31 cellular contexts compared by ENCODE assay signal in genomic region chr1:54724771-54725170, GRCh38.
"Had no signal": no experiment of that assay in that cellular context is flagged by ENCODE, and none has a peak within 500 bp of the region (broad histone marks: within the 10 kb centered on the region; RNA-seq: fewer than 3 reads in every experiment).

No MANE protein-coding gene starts in this region.

- H3K4me1 Mint-ChIP-seq: naive B cell, nephron progenitor cell, neural crest cell had no signal

- H3K27ac Mint-ChIP-seq: natural killer cell treated with Interleukin-12 subunit alpha and Interleukin-12 subunit beta and Interleukin-15 and Interleukin-18, amount 100 ng/mL, for 72 hours; nephron progenitor cell; progenitor cell of endocrine pancreas; stimulated activated naive B cell treated with anti-CD40 and anti-IgM and Interleukin-4, amounts not matched to agents 10 μg/mL and 1 μg/mL and 100 μg/mL, for 72 hours had no signal

- H3K27me3 Mint-ChIP-seq: naive B cell; naive thymus-derived CD8-positive, alpha-beta T cell; natural killer cell treated with Interleukin-12 subunit alpha and Interleukin-12 subunit beta and Interleukin-15 and Interleukin-18, amount 100 ng/mL, for 72 hours; progenitor cell of endocrine pancreas; stimulated activated naive B cell treated with anti-CD40 and anti-IgM and Interleukin-4, amounts not matched to agents 10 μg/mL and 1 μg/mL and 100 μg/mL, for 72 hours; stimulated activated naive CD8-positive, alpha-beta T cell treated with anti-CD3 and anti-CD28 coated beads, Interleukin-15, Interleukin-2, amounts not matched to agents 100 ng/mL and 50 ng/mL, for 24 hours had no signal

- ATAC-seq: naive thymus-derived CD8-positive, alpha-beta T cell; natural killer cell treated with Interleukin-12 subunit alpha and Interleukin-12 subunit beta and Interleukin-15 and Interleukin-18, amount 100 ng/mL, for 72 hours; psoas muscle; right cardiac atrium; stimulated activated naive B cell treated with anti-CD40 and anti-IgM and Interleukin-4, amounts not matched to agents 10 μg/mL and 1 μg/mL and 100 μg/mL, for 72 hours had no signal

- H3K27me3 ChIP-seq: neutrophil, ovary, right lobe of liver, sigmoid colon, stomach, thyroid gland, tibial nerve, upper lobe of left lung, uterus had no signal

- H3K9me3 Mint-ChIP-seq: natural killer cell treated with Interleukin-12 subunit alpha and Interleukin-12 subunit beta and Interleukin-15 and Interleukin-18, amount 100 ng/mL, for 72 hours had no signal

- H3K4me3 ChIP-seq: ovary, psoas muscle, right lobe of liver, sigmoid colon, stomach, thoracic aorta, thyroid gland, tibial nerve, upper lobe of left lung, uterus had no signal

- H3K36me3 ChIP-seq: ovary, uterus had no signal

- DNase-seq: naive B cell; naive thymus-derived CD8-positive, alpha-beta T cell; nephron progenitor cell; nucleus accumbens; ovary; posterior cingulate gyrus; psoas muscle; right cardiac atrium; right lobe of liver; sigmoid colon; small intestine; stimulated activated CD4-positive, alpha-beta T cell treated with anti-CD3 and anti-CD28 coated beads, Interleukin-12 subunit alpha, Interleukin-12 subunit beta, amount 100 ng/mL, for 4 hours; stimulated activated CD4-positive, alpha-beta T cell treated with anti-CD3 and anti-CD28 coated beads, Interleukin-1b, Interleukin-23, amount 100 ng/mL, for 48 hours; stimulated activated CD4-positive, alpha-beta T cell treated with anti-CD3 and anti-CD28 coated beads, Interleukin-4, amount 100 ng/mL, for 1 hour; stimulated activated CD4-positive, alpha-beta T cell treated with anti-CD3 and anti-CD28 coated beads, Interleukin-4, amount 100 ng/mL, for 4 hours; stimulated activated CD8-positive, alpha-beta memory T cell treated with anti-CD3 and anti-CD28 coated beads, Interleukin-4, amount 100 ng/mL, for 48 hours; stimulated activated naive B cell treated with anti-CD40 and anti-IgM and Interleukin-4, amounts not matched to agents 10 μg/mL and 1 μg/mL and 100 μg/mL, for 72 hours; stimulated activated naive CD4-positive, alpha-beta T cell treated with Interleukin-2 at 50 U/mL for 16 hours; stomach; thyroid gland; trophoblast cell; upper lobe of left lung; uterus had no signal

- H3K4me1 ChIP-seq: parathyroid adenoma, psoas muscle, right lobe of liver, thyroid gland, tibial nerve, upper lobe of left lung, uterus had no signal

- H3K4me3 Mint-ChIP-seq: naive B cell; naive thymus-derived CD8-positive, alpha-beta T cell; natural killer cell treated with Interleukin-12 subunit alpha and Interleukin-12 subunit beta and Interleukin-15 and Interleukin-18, amount 100 ng/mL, for 72 hours; nephron progenitor cell; neural crest cell; stimulated activated naive B cell treated with anti-CD40 and anti-IgM and Interleukin-4, amounts not matched to agents 10 μg/mL and 1 μg/mL and 100 μg/mL, for 72 hours; stimulated activated naive CD8-positive, alpha-beta T cell treated with anti-CD3 and anti-CD28 coated beads, Interleukin-15, Interleukin-2, amounts not matched to agents 100 ng/mL and 50 ng/mL, for 24 hours had no signal

- H3K27ac ChIP-seq: neutrophil, ovary, parathyroid adenoma, psoas muscle, right lobe of liver, sigmoid colon, stomach, thoracic aorta, thyroid gland, tibial nerve, upper lobe of left lung, uterus had no signal

- H3K9me3 ChIP-seq: neutrophil, ovary, psoas muscle, right lobe of liver, sigmoid colon, stomach, thoracic aorta, thyroid gland, tibial nerve, upper lobe of left lung, uterus had no signal
